8 cellular contexts compared by ENCODE assay signal in genomic region chr12:69985656-69986055, GRCh38.
A peak's percentile ranks its signal among the peaks of the same experiment; 100 is the strongest.
DNase-seq lines count a peak whose midpoint lies in the region; ATAC-seq and TF ChIP-seq lines count a peak whose summit lies in the region.

No MANE protein-coding gene starts in this region.

- H3K4ac ChIP-seq in mesenchymal stem cell (ENCODE audit: low read depth in 1 of 2, low read length in 2 of 2) = peak overlapping the region in 1 of 2 experiments; percentile 3

- H2BK5ac ChIP-seq in mesenchymal stem cell (ENCODE audit: low read depth, low read length, poor library complexity, severe bottlenecking) = no peak overlapping the region

- no peaks in the 10 kb centered on the region for H3K4me1 Mint-ChIP-seq in activated CD4-positive, alpha-beta T cell treated with anti-CD3 and anti-CD28 coated beads, Interleukin-2, amount 10 ng/mL, durations not matched to agents 7 days and 5 days

- CTCF ChIA-PET in activated CD4-positive, alpha-beta T cell treated with anti-CD3 and anti-CD28 coated beads, Interleukin-2, amount 10 ng/mL, durations not matched to agents 7 days and 5 days (lab: Charles Lee) = interaction anchor here (0.5 to 1.0 kb wide), 2 partner anchors 215 to 436 kb away, joined by 3 to 4 read pairs; no protein-coding TSS in a partner anchor
- CTCF ChIA-PET in RWPE1 (lab: Yijun Ruan, JAX) = no interaction called here

- H3K36me3 ChIP-seq in mesenchymal stem cell (ENCODE audit: control insufficient read depth in 1 of 2, insufficient read depth in 2 of 2, low read depth in 1 of 2, low read length in 2 of 2) (no peaks in the 10 kb centered on the region), ovary (no peaks in the 10 kb centered on the region)

- H3K27ac Mint-ChIP-seq in activated CD4-positive, alpha-beta T cell treated with anti-CD3 and anti-CD28 coated beads, Interleukin-2, amount 10 ng/mL, durations not matched to agents 7 days and 5 days = no peak overlapping the region

- H4K91ac ChIP-seq in mesenchymal stem cell (ENCODE audit: low read length) = peak overlapping the region; percentile 5

- DNase-seq in activated CD4-positive, alpha-beta T cell treated with anti-CD3 and anti-CD28 coated beads, Interleukin-2, amount 10 ng/mL, durations not matched to agents 7 days and 5 days = peak; percentile 11
- no peak for DNase-seq in activated CD4-positive, alpha-beta T cell treated with anti-CD3 and anti-CD28 coated beads for 4 hours
- DNase-seq in RWPE1 (ENCODE audit: low spot score) (peak; percentile 9), mesenchymal stem cell (no peak), middle frontal gyrus (ENCODE audit: extremely low spot score, low spot score) (no peak), ovary (no peak)

- H3K27me3 ChIP-seq in mesenchymal stem cell (ENCODE audit: control insufficient read depth in 1 of 2, insufficient read depth in 1 of 2, low read length in 2 of 2) (no peaks in the 10 kb centered on the region), ovary (no peaks in the 10 kb centered on the region)

- H2AK5ac ChIP-seq in mesenchymal stem cell (ENCODE audit: low read length, severe bottlenecking) = peak overlapping the region; percentile 11

- TF ChIP-seq EP300 in ovary (IDR thresholded peaks at IDR 0.05) = no peak

- no peak overlapping the region for H3K4me3 ChIP-seq in mesenchymal stem cell (ENCODE audit: insufficient read depth in 1 of 2, low read depth in 1 of 2, low read length in 2 of 2)
- H3K4me3 ChIP-seq in ovary = no peak overlapping the region

- H3K79me1 ChIP-seq in mesenchymal stem cell (replicated peaks; ENCODE audit: low read length, poor library complexity, severe bottlenecking) = no peaks in the 10 kb centered on the region

- H3K9me3 Mint-ChIP-seq in activated CD4-positive, alpha-beta T cell treated with anti-CD3 and anti-CD28 coated beads, Interleukin-2, amount 10 ng/mL, durations not matched to agents 7 days and 5 days = no peaks in the 10 kb centered on the region

- TF ChIP-seq CTCF in RWPE1 (conservative IDR thresholded peaks at IDR 0.05; ENCODE audit: low read depth) (0 out of 2 replicates have a peak, but pooled peaks have one; percentile 22), ovary (IDR thresholded peaks at IDR 0.05) (no peak)

- H3K23ac ChIP-seq in mesenchymal stem cell (ENCODE audit: low read length in 2 of 2) = no peak overlapping the region

- peak; percentile 92 for ATAC-seq in HG02870 (IDR thresholded peaks at IDR 0.05; ENCODE audit: unreplicated experiment)
- ATAC-seq in HG02763 (IDR thresholded peaks at IDR 0.05; ENCODE audit: unreplicated experiment) = no peak

- H2BK15ac ChIP-seq in mesenchymal stem cell (ENCODE audit: low read depth, poor library complexity, severe bottlenecking) = peak overlapping the region; percentile 57

- no peak overlapping the region for H3K9ac ChIP-seq in mesenchymal stem cell (ENCODE audit: low read length)

- H3K36me3 Mint-ChIP-seq in activated CD4-positive, alpha-beta T cell treated with anti-CD3 and anti-CD28 coated beads, Interleukin-2, amount 10 ng/mL, durations not matched to agents 7 days and 5 days (ENCODE audit: low read depth) = no peaks in the 10 kb centered on the region

- H2BK12ac ChIP-seq in mesenchymal stem cell (ENCODE audit: low read length in 2 of 2) = peak overlapping the region; percentile 8 to 92

- H3K4me2 ChIP-seq in mesenchymal stem cell (ENCODE audit: low read length, poor library complexity, severe bottlenecking) = no peak overlapping the region

- no peaks in the 10 kb centered on the region for H3K9me3 ChIP-seq in mesenchymal stem cell (ENCODE audit: control insufficient read depth, low read length)
- H3K9me3 ChIP-seq in ovary = no peaks in the 10 kb centered on the region

- H3K27me3 Mint-ChIP-seq in activated CD4-positive, alpha-beta T cell treated with anti-CD3 and anti-CD28 coated beads, Interleukin-2, amount 10 ng/mL, durations not matched to agents 7 days and 5 days = peaks cover 1% of the 10 kb centered on the region

- H4K8ac ChIP-seq in mesenchymal stem cell (ENCODE audit: low read length) = peak overlapping the region; percentile 72

- 98% methylated on average over 4 of the region's 4 CpGs for WGBS in mesenchymal stem cell
- 94 to 100% (median 100%) methylated on average over 4 of the region's 4 CpGs for WGBS in ovary, 3 donors

- peak overlapping the region in 1 of 2 experiments; percentile 25 for H3K18ac ChIP-seq in mesenchymal stem cell (ENCODE audit: low read depth in 1 of 2, low read length in 2 of 2)

- H3K4me1 ChIP-seq in mesenchymal stem cell (ENCODE audit: control insufficient read depth, insufficient read depth, low read depth, low read length) (no peaks in the 10 kb centered on the region), ovary (ENCODE audit: insufficient read depth) (peaks cover 1% of the 10 kb centered on the region)

- intact Hi-C loops in ovary (cut with DNase I) = no loop called here

- H2BK120ac ChIP-seq in mesenchymal stem cell (ENCODE audit: low read depth, low read length) = no peak overlapping the region

- POLR2A ChIA-PET in activated CD4-positive, alpha-beta T cell treated with anti-CD3 and anti-CD28 coated beads, Interleukin-2, amount 10 ng/mL, durations not matched to agents 7 days and 5 days (lab: Charles Lee) = no interaction called here
- POLR2A ChIA-PET in RWPE1 (lab: Yijun Ruan, JAX; ENCODE audit: low non-redundant PET) = no interaction called here

- no peak overlapping the region for H3K14ac ChIP-seq in mesenchymal stem cell (ENCODE audit: low read length in 2 of 2)

- H2AFZ ChIP-seq in mesenchymal stem cell (ENCODE audit: low read depth, low read length) = no peak overlapping the region

- no peak for TF ChIP-seq POLR2A in ovary (IDR thresholded peaks at IDR 0.05)

- H3K27ac ChIP-seq in RWPE1 = no peak overlapping the region
- no peak overlapping the region for H3K27ac ChIP-seq in mesenchymal stem cell (ENCODE audit: low read length, poor library complexity, severe bottlenecking)
- no peak overlapping the region for H3K27ac ChIP-seq in ovary

- H3K4me3 Mint-ChIP-seq in activated CD4-positive, alpha-beta T cell treated with anti-CD3 and anti-CD28 coated beads, Interleukin-2, amount 10 ng/mL, durations not matched to agents 7 days and 5 days = no peak overlapping the region

Comparison
In these comparisons a context has a peak if more than half of its experiments do, and no peak if none do; other contexts are left out.
1. DNase-seq: peak in activated CD4-positive, alpha-beta T cell treated with anti-CD3 and anti-CD28 coated beads, Interleukin-2, amount 10 ng/mL, durations not matched to agents 7 days and 5 days (single experiment) and RWPE1 (single experiment); none in activated CD4-positive, alpha-beta T cell treated with anti-CD3 and anti-CD28 coated beads for 4 hours (0 of 2), mesenchymal stem cell (single experiment), middle frontal gyrus (single experiment) and ovary (0 of 5).